ENCODE assay signal across 11 cellular contexts in genomic region chr6:127458817-127459216, GRCh38. TPM values are rescaled to one million over a fixed set of nuclear protein-coding genes. Genes with fewer than 3 reads are reported as not detected.
A peak's percentile ranks its signal among the peaks of the same experiment; 100 is the strongest.
DNase-seq lines count a peak whose midpoint lies in the region; ATAC-seq and TF ChIP-seq lines count a peak whose summit lies in the region.
"Had no signal": no experiment of that assay in that cellular context is flagged by ENCODE, and none has a peak within 500 bp of the region (broad histone marks: within the 10 kb centered on the region; RNA-seq: fewer than 3 reads in every experiment).

No MANE protein-coding gene starts in this region.

- no peak overlapping the region for H3K27ac Mint-ChIP-seq in CD8-positive, alpha-beta memory T cell
- no peak overlapping the region for H3K27ac Mint-ChIP-seq in T-helper 17 cell
- H3K27ac Mint-ChIP-seq: stimulated activated naive CD8-positive, alpha-beta T cell treated with anti-CD3 and anti-CD28 coated beads, Interleukin-15, Interleukin-2, amounts not matched to agents 100 ng/mL and 50 ng/mL, for 24 hours had no signal

- H3K36me3 ChIP-seq in Peyer's patch (no peaks in the 10 kb centered on the region), ovary (no peaks in the 10 kb centered on the region)
- no peaks in the 10 kb centered on the region for H3K36me3 ChIP-seq in CD8-positive, alpha-beta memory T cell (ENCODE audit: insufficient read depth, low read length)

- H3K4me3 ChIP-seq in Peyer's patch (peak overlapping the region in 2 of 4 donors; percentile 31 to 33), fibroblast of villous mesenchyme (ENCODE audit: low read depth, low read length) (peak overlapping the region; percentile 14), ovary (peak overlapping the region; percentile 31)
- H3K4me3 ChIP-seq in CD8-positive, alpha-beta memory T cell (ENCODE audit: low read length), result no peak overlapping the region

- H3K27me3 ChIP-seq in Peyer's patch (no peaks in the 10 kb centered on the region), ovary (no peaks in the 10 kb centered on the region)
- H3K27me3 ChIP-seq in CD8-positive, alpha-beta memory T cell (ENCODE audit: insufficient read depth, low read length, poor library complexity, severe bottlenecking), result peaks cover under 1% of the 10 kb centered on the region

- no peaks in the 10 kb centered on the region for H3K4me1 Mint-ChIP-seq in CD8-positive, alpha-beta memory T cell
- peaks cover 2% of the 10 kb centered on the region for H3K4me1 Mint-ChIP-seq in T-helper 17 cell

- no peaks in the 10 kb centered on the region for H3K36me3 Mint-ChIP-seq in CD8-positive, alpha-beta memory T cell
- peaks cover under 1% of the 10 kb centered on the region for H3K36me3 Mint-ChIP-seq in T-helper 17 cell (ENCODE audit: low read depth)

- H3K4me3 Mint-ChIP-seq in CD8-positive, alpha-beta memory T cell, result no peak overlapping the region
- no peak overlapping the region for H3K4me3 Mint-ChIP-seq in T-helper 17 cell
- H3K4me3 Mint-ChIP-seq: stimulated activated naive CD8-positive, alpha-beta T cell treated with anti-CD3 and anti-CD28 coated beads, Interleukin-15, Interleukin-2, amounts not matched to agents 100 ng/mL and 50 ng/mL, for 24 hours had no signal

- WGBS in ovary, 3 donors, result 14 to 33% (median 20%) methylated on average over 4 of the region's 4 CpGs

- peaks cover 0 to 1% of the 10 kb centered on the region in 2 donors for H3K27me3 Mint-ChIP-seq in CD8-positive, alpha-beta memory T cell
- no peaks in the 10 kb centered on the region for H3K27me3 Mint-ChIP-seq in T-helper 17 cell

- H3K4me1 ChIP-seq in Peyer's patch (no peaks in the 10 kb centered on the region), ovary (ENCODE audit: insufficient read depth) (no peaks in the 10 kb centered on the region)
- H3K4me1 ChIP-seq in CD8-positive, alpha-beta memory T cell (ENCODE audit: insufficient read depth, low read length), result no peaks in the 10 kb centered on the region

- in situ Hi-C loops in ACHN (cut with HindIII; ENCODE audit: low pct_ligation_motif_present, low pct_unique_long_range_greater_than_20kb, low sequenced_read_pairs), result no loop called here

- TF ChIP-seq POLR2A in Peyer's patch (IDR thresholded peaks at IDR 0.05) (no peak), ovary (IDR thresholded peaks at IDR 0.05) (no peak)

- H3K9me3 ChIP-seq in Peyer's patch (no peaks in the 10 kb centered on the region), ovary (no peaks in the 10 kb centered on the region), T-helper 17 cell (ENCODE audit: control insufficient read depth, low read length, poor library complexity, severe bottlenecking) (no peaks in the 10 kb centered on the region)
- no peaks in the 10 kb centered on the region for H3K9me3 ChIP-seq in CD8-positive, alpha-beta memory T cell (ENCODE audit: low read length)

- no peak for TF ChIP-seq EP300 in ovary (IDR thresholded peaks at IDR 0.05)

- TF ChIP-seq CTCF in Peyer's patch (IDR thresholded peaks at IDR 0.05) (no peak), fibroblast of villous mesenchyme (IDR thresholded peaks at IDR 0.05; ENCODE audit: insufficient read depth, low read depth, low read length) (no peak), ovary (IDR thresholded peaks at IDR 0.05) (no peak)

- intact Hi-C loops in ovary (cut with DNase I), result no loop called here

- H3K9me3 Mint-ChIP-seq in CD8-positive, alpha-beta memory T cell, result no peaks in the 10 kb centered on the region
- H3K9me3 Mint-ChIP-seq: stimulated activated naive CD8-positive, alpha-beta T cell treated with anti-CD3 and anti-CD28 coated beads, Interleukin-15, Interleukin-2, amounts not matched to agents 100 ng/mL and 50 ng/mL, for 24 hours had no signal

- POLR2A ChIA-PET in CD8-positive, alpha-beta memory T cell (lab: Charles Lee), result no interaction called here

- DNase-seq in AG20443 (ENCODE audit: low spot score) (peak; percentile 71), Peyer's patch (peak in 1 of 3 donors; percentile 57), fibroblast of villous mesenchyme (ENCODE audit: low read depth) (peak; percentile 73), ovary (peak in 4 of 5 donors; percentile 31 to 66 (median 40)), ACHN (no peak), T-helper 17 cell (no peak)
- no peak for DNase-seq in CD8-positive, alpha-beta memory T cell
- no peak for DNase-seq in stimulated activated CD4-positive, alpha-beta T cell treated with anti-CD3 and anti-CD28 coated beads, Interleukin-4, amount 100 ng/mL, for 24 hours
- DNase-seq: erythroblast, KG1 had no signal

- CTCF ChIA-PET in CD8-positive, alpha-beta memory T cell (lab: Charles Lee), result interaction anchor here (1.1 kb wide), 1 partner anchor 57 kb away, joined by 3 read pairs; no protein-coding TSS in a partner anchor

- H3K27ac ChIP-seq in Peyer's patch (peak overlapping the region in 3 of 4 donors; percentile 9 to 75 (median 47)), ovary (peak overlapping the region; percentile 17 to 71)
- no peak overlapping the region for H3K27ac ChIP-seq in CD8-positive, alpha-beta memory T cell (ENCODE audit: low read depth, low read length)

- ATAC-seq in T-helper 17 cell, result no peak

RNA-seq across cellular contexts. Expression of gene KIAA0408, which starts 0.4 kb away (rescaled TPM):
- total RNA-seq in Peyer's patch (1 to 10 TPM in 3 of 4 donors, under 1 TPM in 1; 0.53 to 5.0 (median 3.8) TPM), fibroblast of villous mesenchyme (0.64 and 1.3 TPM in 2 replicates), ovary (1 to 10 TPM; 1.8 to 5.0 (median 4.0) TPM), T-helper 17 cell (1 to 10 TPM; 3.5 to 5.1 TPM)
- polyA plus RNA-seq in ovary, result 1 to 10 TPM; 2.1 to 7.4 TPM
- total RNA-seq in CD8-positive, alpha-beta memory T cell, result 10 to 100 TPM in 1 of 2 experiments, 1 to 10 TPM in 1; 9.0 to 11.0 TPM
- 0.76 TPM for polyA plus RNA-seq in CD8-positive, alpha-beta memory T cell

Comparison
In these comparisons a context has a peak if more than half of its experiments do, and no peak if none do; other contexts are left out.
1. DNase-seq: peak in AG20443 (single experiment), fibroblast of villous mesenchyme (single experiment) and ovary (4 of 5); none in ACHN (single experiment), CD8-positive, alpha-beta memory T cell (0 of 5), T-helper 17 cell (0 of 3) and stimulated activated CD4-positive, alpha-beta T cell treated with anti-CD3 and anti-CD28 coated beads, Interleukin-4, amount 100 ng/mL, for 24 hours (single experiment).